15 cellular contexts compared by ENCODE assay signal in the genomic region with DNA sequence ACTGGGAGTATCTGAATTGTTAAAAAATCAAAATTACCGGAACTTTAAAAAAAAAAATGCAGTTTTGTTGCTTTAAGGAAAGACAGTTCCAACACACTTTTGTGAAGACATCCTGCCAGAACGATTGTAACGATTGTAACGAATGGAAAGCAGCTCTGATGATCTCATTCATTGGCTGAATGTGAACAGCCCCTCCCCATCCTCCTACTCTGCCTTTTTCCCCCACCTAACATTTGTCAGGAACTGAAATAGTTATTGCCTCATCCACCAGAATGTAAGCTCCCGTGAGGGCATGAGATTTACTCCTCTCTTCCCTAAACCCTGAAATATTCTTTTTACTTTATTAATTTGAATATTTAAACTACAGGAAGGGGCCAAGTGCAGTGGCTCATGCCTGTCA. TPM values are rescaled to one million over a fixed set of nuclear protein-coding genes. Genes with fewer than 3 reads are reported as not detected.
DNase-seq lines count a peak whose midpoint lies in the region; ATAC-seq and TF ChIP-seq lines count a peak whose summit lies in the region.
"Had no signal": no experiment of that assay in that cellular context is flagged by ENCODE, and none has a peak within 500 bp of the region (broad histone marks: within the 10 kb centered on the region; RNA-seq: fewer than 3 reads in every experiment).

No MANE protein-coding gene starts in this region.

- peaks cover 53% of the 10 kb centered on the region for H3K4me1 Mint-ChIP-seq in activated CD8-positive, alpha-beta memory T cell treated with anti-CD3 and anti-CD28 coated beads, Interleukin-2, amount 10 ng/mL, durations not matched to agents 7 days and 5 days
- peaks cover 59% of the 10 kb centered on the region for H3K4me1 Mint-ChIP-seq in activated T-helper 2 cell treated with anti-CD3 and anti-CD28 coated beads, Interferon-gamma antibody, Interleukin-2, Interleukin-4, amounts not matched to agents 10 μg/mL and 5 μg/mL and 100 μg/mL, durations not matched to agents 14 hours and 24 hours and 36 hours (ENCODE audit: low read depth)

- no peak overlapping the region for H3K4me3 ChIP-seq in gastroesophageal sphincter
- H3K4me3 ChIP-seq in gastrocnemius medialis = no peak overlapping the region
- H3K4me3 ChIP-seq: A549, pancreas had no signal

- peak overlapping the region in 2 of 4 donors; percentile 7 to 57 for H3K27ac ChIP-seq in gastroesophageal sphincter
- peak overlapping the region; percentile 34 to 66 (median 61) for H3K27ac ChIP-seq in gastrocnemius medialis
- H3K27ac ChIP-seq: A549, epithelial cell of prostate, pancreas, WERI-Rb-1 had no signal

- H3K4me1 ChIP-seq in gastroesophageal sphincter (peaks cover 0 to 10% (median 0%) of the 10 kb centered on the region in 3 donors), gastrocnemius medialis (no peaks in the 10 kb centered on the region)
- H3K4me1 ChIP-seq: A549, pancreas had no signal

- ATAC-seq in activated CD8-positive, alpha-beta memory T cell treated with anti-CD3 and anti-CD28 coated beads, Interleukin-2, amount 10 ng/mL, durations not matched to agents 7 days and 5 days = no peak
- ATAC-seq in gastroesophageal sphincter = peak; percentile 69
- peak in 1 of 2 donors; percentile 75 for ATAC-seq in gastrocnemius medialis
- ATAC-seq in GM18505 (IDR thresholded peaks at IDR 0.05; ENCODE audit: unreplicated experiment) = no peak
- ATAC-seq: A549 had no signal

- no peaks in the 10 kb centered on the region for H3K27me3 Mint-ChIP-seq in activated CD8-positive, alpha-beta memory T cell treated with anti-CD3 and anti-CD28 coated beads, Interleukin-2, amount 10 ng/mL, durations not matched to agents 7 days and 5 days
- H3K27me3 Mint-ChIP-seq in activated T-helper 2 cell treated with anti-CD3 and anti-CD28 coated beads, Interferon-gamma antibody, Interleukin-2, Interleukin-4, amounts not matched to agents 10 μg/mL and 5 μg/mL and 100 μg/mL, durations not matched to agents 14 hours and 24 hours and 36 hours (ENCODE audit: low read depth) = no peaks in the 10 kb centered on the region

- 32 to 50% methylated on average over 5 of the region's 5 CpGs for WGBS in gastroesophageal sphincter (ENCODE audit: low coverage in 1 of 2), 2 donors

- H3K27ac Mint-ChIP-seq in activated CD8-positive, alpha-beta memory T cell treated with anti-CD3 and anti-CD28 coated beads, Interleukin-2, amount 10 ng/mL, durations not matched to agents 7 days and 5 days = peak overlapping the region; percentile 22
- H3K27ac Mint-ChIP-seq in activated T-helper 2 cell treated with anti-CD3 and anti-CD28 coated beads, Interferon-gamma antibody, Interleukin-2, Interleukin-4, amounts not matched to agents 10 μg/mL and 5 μg/mL and 100 μg/mL, durations not matched to agents 14 hours and 24 hours and 36 hours = peak overlapping the region; percentile 51

- H3K36me3 ChIP-seq in gastroesophageal sphincter (peaks cover 0 to 81% of the 10 kb centered on the region in 2 donors), gastrocnemius medialis (peaks cover 0 to 2% of the 10 kb centered on the region in 2 donors)

- no peaks in the 10 kb centered on the region for H3K9me3 ChIP-seq in gastroesophageal sphincter
- no peaks in the 10 kb centered on the region for H3K9me3 ChIP-seq in gastrocnemius medialis
- H3K9me3 ChIP-seq: A549, pancreas had no signal

- intact Hi-C loops in activated T-helper 2 cell treated with anti-CD3 and anti-CD28 coated beads, Interferon-gamma antibody, Interleukin-2, Interleukin-4, amounts not matched to agents 10 μg/mL and 5 μg/mL and 100 μg/mL, durations not matched to agents 14 hours and 24 hours and 36 hours (cut with micrococcal nuclease) = no loop called here
- intact Hi-C loops in gastrocnemius medialis (cut with DNase I; ENCODE audit: low total_unique reads) = no loop called here

- H3K27me3 ChIP-seq in gastroesophageal sphincter (no peaks in the 10 kb centered on the region), gastrocnemius medialis (no peaks in the 10 kb centered on the region)
- H3K27me3 ChIP-seq: pancreas had no signal

- H3K36me3 Mint-ChIP-seq in activated CD8-positive, alpha-beta memory T cell treated with anti-CD3 and anti-CD28 coated beads, Interleukin-2, amount 10 ng/mL, durations not matched to agents 7 days and 5 days = peaks cover 76% of the 10 kb centered on the region
- peaks cover 84% of the 10 kb centered on the region for H3K36me3 Mint-ChIP-seq in activated T-helper 2 cell treated with anti-CD3 and anti-CD28 coated beads, Interferon-gamma antibody, Interleukin-2, Interleukin-4, amounts not matched to agents 10 μg/mL and 5 μg/mL and 100 μg/mL, durations not matched to agents 14 hours and 24 hours and 36 hours (ENCODE audit: low read depth)

- TF ChIP-seq CTCF in gastroesophageal sphincter (IDR thresholded peaks at IDR 0.05) (no peak), gastrocnemius medialis (IDR thresholded peaks at IDR 0.05 in 4 of 5, conservative IDR thresholded peaks at IDR 0.05 in 1 of 5) (no peak)

- no peak for TF ChIP-seq EP300 in gastroesophageal sphincter (IDR thresholded peaks at IDR 0.05)

- H3K4me3 Mint-ChIP-seq in activated CD8-positive, alpha-beta memory T cell treated with anti-CD3 and anti-CD28 coated beads, Interleukin-2, amount 10 ng/mL, durations not matched to agents 7 days and 5 days = no peak overlapping the region
- no peak overlapping the region for H3K4me3 Mint-ChIP-seq in activated T-helper 2 cell treated with anti-CD3 and anti-CD28 coated beads, Interferon-gamma antibody, Interleukin-2, Interleukin-4, amounts not matched to agents 10 μg/mL and 5 μg/mL and 100 μg/mL, durations not matched to agents 14 hours and 24 hours and 36 hours (ENCODE audit: low read depth)

- no peak for DNase-seq in activated CD8-positive, alpha-beta memory T cell treated with anti-CD3 and anti-CD28 coated beads, Interleukin-2, amount 10 ng/mL, durations not matched to agents 7 days and 5 days
- no peak for DNase-seq in activated CD8-positive, alpha-beta memory T cell treated with anti-CD3 and anti-CD28 coated beads, Interleukin-2, amount 50 U/mL, for 48 hours
- DNase-seq in activated T-helper 2 cell treated with anti-CD3 and anti-CD28 coated beads, Interferon-gamma antibody, Interleukin-2, Interleukin-4, amounts not matched to agents 10 μg/mL and 5 μg/mL and 100 μg/mL, durations not matched to agents 14 hours and 24 hours and 36 hours (ENCODE audit: low spot score) = no peak
- DNase-seq in gastrocnemius medialis (no peak), COLO829 (ENCODE audit: low spot score) (no peak), nucleus accumbens (lab: John Stamatoyannopoulos, UW) (no peak)
- DNase-seq: DMS153, midbrain, NCI-H2107, pancreas, WERI-Rb-1 had no signal

- in situ Hi-C loops in gastrocnemius medialis (cut with MboI; ENCODE audit: low sequenced_read_pairs in 4 of 4) = no loop called here

- H3K9me3 Mint-ChIP-seq in activated CD8-positive, alpha-beta memory T cell treated with anti-CD3 and anti-CD28 coated beads, Interleukin-2, amount 10 ng/mL, durations not matched to agents 7 days and 5 days (ENCODE audit: low read depth) = no peaks in the 10 kb centered on the region
- H3K9me3 Mint-ChIP-seq in activated T-helper 2 cell treated with anti-CD3 and anti-CD28 coated beads, Interferon-gamma antibody, Interleukin-2, Interleukin-4, amounts not matched to agents 10 μg/mL and 5 μg/mL and 100 μg/mL, durations not matched to agents 14 hours and 24 hours and 36 hours = no peaks in the 10 kb centered on the region

- TF ChIP-seq POLR2A in gastroesophageal sphincter (IDR thresholded peaks at IDR 0.05) (no peak), gastrocnemius medialis (IDR thresholded peaks at IDR 0.05) (no peak), GM18505 (IDR thresholded peaks at IDR 0.05; ENCODE audit: borderline replicate concordance, extremely low read depth, insufficient read depth, insufficient read length) (no peak)

- CTCF ChIA-PET in activated CD8-positive, alpha-beta memory T cell treated with anti-CD3 and anti-CD28 coated beads, Interleukin-2, amount 10 ng/mL, durations not matched to agents 7 days and 5 days (lab: Charles Lee) = interaction anchor here (0.6 to 1.6 kb wide), 5 partner anchors 11 to 42 kb away, joined by 3 to 6 read pairs (median 4); no protein-coding TSS in a partner anchor

RNA-seq across cellular contexts. Expression of a gene that starts 23.1 kb away (rescaled TPM):
- 10 to 100 TPM; 15.7 to 17.9 TPM for total RNA-seq in activated CD8-positive, alpha-beta memory T cell treated with anti-CD3 and anti-CD28 coated beads, Interleukin-2, amount 10 ng/mL, durations not matched to agents 7 days and 5 days
- 38.2 and 39.4 TPM in 2 replicates for total RNA-seq in activated T-helper 2 cell treated with anti-CD3 and anti-CD28 coated beads, Interferon-gamma antibody, Interleukin-2, Interleukin-4, amounts not matched to agents 10 μg/mL and 5 μg/mL and 100 μg/mL, durations not matched to agents 14 hours and 24 hours and 36 hours
- total RNA-seq in gastroesophageal sphincter (10 to 100 TPM in 2 of 4 donors, 1 to 10 TPM in 2; 7.3 to 12.4 (median 10.2) TPM), gastrocnemius medialis (1 to 10 TPM; 1.1 to 2.2 (median 1.5) TPM)

RNA-seq across cellular contexts. Expression of a gene that starts 50.6 kb away (rescaled TPM):
- total RNA-seq in activated CD8-positive, alpha-beta memory T cell treated with anti-CD3 and anti-CD28 coated beads, Interleukin-2, amount 10 ng/mL, durations not matched to agents 7 days and 5 days = 100 to 1,000 TPM; 125 to 139 TPM
- 76.0 and 77.1 TPM in 2 replicates for total RNA-seq in activated T-helper 2 cell treated with anti-CD3 and anti-CD28 coated beads, Interferon-gamma antibody, Interleukin-2, Interleukin-4, amounts not matched to agents 10 μg/mL and 5 μg/mL and 100 μg/mL, durations not matched to agents 14 hours and 24 hours and 36 hours
- total RNA-seq in gastroesophageal sphincter (10 to 100 TPM; 21.8 to 30.4 (median 27.2) TPM), gastrocnemius medialis (10 to 100 TPM in 1 of 4 donors, 1 to 10 TPM in 3; 3.5 to 10.4 (median 4.5) TPM)
